ENCODE assay signal across 8 cellular contexts in genomic region chr3:122679085-122679466, GRCh38. TPM values are rescaled to one million over a fixed set of nuclear protein-coding genes. Genes with fewer than 3 reads are reported as not detected.
DNase-seq lines count a peak whose midpoint lies in the region; ATAC-seq and TF ChIP-seq lines count a peak whose summit lies in the region.

No MANE protein-coding gene starts in this region.

- peaks cover 54% of the 10 kb centered on the region for H3K27me3 Mint-ChIP-seq in nephron progenitor cell (ENCODE audit: low read depth, poor library complexity)

- intact Hi-C loops in Panc1 (cut with micrococcal nuclease; ENCODE audit: unreplicated experiment): loop anchor here (1.0 to 2.0 kb wide), 3 partner anchors 119 to 286 kb away; no protein-coding TSS in a partner anchor

- TF ChIP-seq CTCF in AG10803 (conservative IDR thresholded peaks at IDR 0.05; ENCODE audit: low read length) (peak; percentile 85), Panc1 (IDR thresholded peaks at IDR 0.05) (peak; percentile 92), fibroblast of pulmonary artery (IDR thresholded peaks at IDR 0.05; ENCODE audit: low read length, missing control alignments) (peak; percentile 90), nephron progenitor cell (IDR thresholded peaks at IDR 0.05) (peak; percentile 66)

- H3K4me1 ChIP-seq in Panc1 (ENCODE audit: control insufficient read depth, insufficient read depth, low read length): peaks cover 31% of the 10 kb centered on the region

- H3K36me3 ChIP-seq in KOPT-K1 (ENCODE audit: insufficient read depth, low read length) (no peaks in the 10 kb centered on the region; the same call in 1 of the 2 replicates), Panc1 (ENCODE audit: control insufficient read depth, insufficient read depth, low read length) (no peaks in the 10 kb centered on the region; the same call in 1 of the 2 replicates)

- ATAC-seq in Panc1: peak; percentile 80
- ATAC-seq in stimulated activated naive CD8-positive, alpha-beta T cell treated with anti-CD3 and anti-CD28 coated beads, Interleukin-15, Interleukin-2, amounts not matched to agents 100 U/mL and 50 U/mL, for 24 hours: peak; percentile 68

- H3K4me3 ChIP-seq in AG10803 (ENCODE audit: low read length) (peak overlapping the region; percentile 84), Panc1 (ENCODE audit: low read depth in 2 of 2, low read length in 2 of 2) (peak overlapping the region; percentile 81 to 82), fibroblast of pulmonary artery (replicated peaks; ENCODE audit: low read depth, low read length) (peak overlapping the region; percentile 8)

- POLR2A ChIA-PET in Panc1 (lab: Charles Lee): interaction anchor here (0.8 kb wide), 1 partner anchor 263 kb away, joined by 3 read pairs; the partner anchor contains the start of gene WDR5B

- no TSS peak for BruUV-seq in Panc1 (replicated peaks; lab: Mats Ljungman, UMichigan)

- H3K4me1 Mint-ChIP-seq in nephron progenitor cell: peaks cover 23% of the 10 kb centered on the region

- DNase-seq in AG10803 (ENCODE audit: low read depth) (peak; percentile 76), GM19240 (ENCODE audit: insufficient read length, low spot score) (peak; percentile 33), Panc1 (ENCODE audit: low read depth, low spot score) (peak; percentile 75), activated T-helper 1 cell treated with Interleukin-2 at 50 U/mL for 16 hours (ENCODE audit: low read depth) (peak; percentile 67), fibroblast of pulmonary artery (ENCODE audit: low read depth) (peak; percentile 84), nephron progenitor cell (peak; percentile 72)
- DNase-seq in stimulated activated naive CD8-positive, alpha-beta T cell treated with anti-CD3 and anti-CD28 coated beads, Interleukin-15, Interleukin-2, amounts not matched to agents 100 U/mL and 50 U/mL, for 24 hours: peak; percentile 86

- H3K4me3 Mint-ChIP-seq in nephron progenitor cell: peak overlapping the region; percentile 84

- no peaks in the 10 kb centered on the region for H3K36me3 Mint-ChIP-seq in nephron progenitor cell (ENCODE audit: low read depth)

- H3K9me3 ChIP-seq in KOPT-K1 (ENCODE audit: insufficient read depth, low read length, poor library complexity, severe bottlenecking) (no peaks in the 10 kb centered on the region), Panc1 (ENCODE audit: control insufficient read depth, insufficient read depth, low read depth, low read length) (no peaks in the 10 kb centered on the region)

- CTCF ChIA-PET in Panc1 (lab: Charles Lee): interaction anchor here (0.5 to 1.6 kb wide), 6 partner anchors 10 to 286 kb away, joined by 3 to 7 read pairs (median 4); no protein-coding TSS in a partner anchor

- H3K27ac ChIP-seq in KOPT-K1 (ENCODE audit: low read depth, low read length, poor library complexity, severe bottlenecking) (peak overlapping the region; percentile 87), Panc1 (ENCODE audit: low read length) (peak overlapping the region; percentile 94)

- no peaks in the 10 kb centered on the region for H3K27me3 ChIP-seq in Panc1 (ENCODE audit: control insufficient read depth, insufficient read depth, low read length)

- no peak overlapping the region for H3K27ac Mint-ChIP-seq in nephron progenitor cell

- in situ Hi-C loops in Panc1 (cut with HindIII; ENCODE audit: low pct_unique_long_range_greater_than_20kb, low sequenced_read_pairs): no loop called here

- H3K9me3 Mint-ChIP-seq in nephron progenitor cell: no peaks in the 10 kb centered on the region

RNA-seq across cellular contexts. Expression of gene PARP14, which starts 1.6 kb away (rescaled TPM):
- total RNA-seq in Panc1 (2021; ENCODE audit: unreplicated experiment): 46.0 TPM
- 13.5 TPM for polyA plus RNA-seq in Panc1 (2012; ENCODE audit: insufficient read length)

Comparison
In these comparisons a context has a peak if more than half of its experiments do, and no peak if none do; other contexts are left out.
1. Peak in every context shown above with its lines: DNase-seq, ATAC-seq, H3K4me3 ChIP-seq and H3K27ac ChIP-seq.
2. DNase-seq: peak in every context shown above with its lines; median percentile 86 in stimulated activated naive CD8-positive, alpha-beta T cell treated with anti-CD3 and anti-CD28 coated beads, Interleukin-15, Interleukin-2, amounts not matched to agents 100 U/mL and 50 U/mL, for 24 hours; 84 in fibroblast of pulmonary artery; 76 in AG10803; 75 in Panc1; 72 in nephron progenitor cell; 67 in activated T-helper 1 cell treated with Interleukin-2 at 50 U/mL for 16 hours; 33 in GM19240.
3. H3K4me3 ChIP-seq: peak in every context shown above with its lines; median percentile 84 in AG10803; 82 in Panc1; 8 in fibroblast of pulmonary artery.